30 cellular contexts compared by ENCODE assay signal in the genomic region with DNA sequence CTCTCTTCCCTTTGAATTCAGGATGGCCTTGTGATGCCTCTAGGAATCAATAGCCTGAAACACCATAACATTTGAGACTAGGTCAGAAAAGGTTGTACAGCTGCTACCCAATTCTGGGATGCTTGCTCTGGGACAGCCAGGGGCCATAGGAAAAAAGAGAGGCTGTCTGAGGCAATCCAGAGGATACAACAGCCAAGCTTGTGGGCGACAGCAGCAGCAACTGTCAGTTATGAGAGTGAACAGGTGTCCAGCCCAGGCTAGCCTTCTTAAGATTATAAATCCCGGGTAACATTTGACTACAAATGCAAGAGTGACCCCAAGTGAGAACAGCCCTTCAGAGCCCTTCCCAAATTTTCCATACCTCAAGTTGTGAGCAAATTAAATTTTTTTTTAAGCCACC. TPM values are rescaled to one million over a fixed set of nuclear protein-coding genes. Genes with fewer than 3 reads are reported as not detected.
DNase-seq lines count a peak whose midpoint lies in the region; ATAC-seq lines count a peak whose summit lies in the region.
"Had no signal": no experiment of that assay in that cellular context is flagged by ENCODE, and none has a peak within 500 bp of the region (broad histone marks: within the 10 kb centered on the region; RNA-seq: fewer than 3 reads in every experiment).

No MANE protein-coding gene starts in this region.

- ATAC-seq in Right ventricle myocardium inferior (peak; percentile 37), HG02970 (IDR thresholded peaks at IDR 0.05; ENCODE audit: low FRiP score, unreplicated experiment) (no peak)
- ATAC-seq: A549; left lobe of liver; naive thymus-derived CD4-positive, alpha-beta T cell; upper lobe of right lung had no signal

- peaks cover 34% of the 10 kb centered on the region for H3K9me3 ChIP-seq in adipocyte (ENCODE audit: control insufficient read depth, low read length)
- H3K9me3 ChIP-seq: A549, upper lobe of right lung had no signal

- H3K27me3 ChIP-seq in adipocyte (replicated peaks; ENCODE audit: control insufficient read depth, insufficient read depth, low read length) = no peaks in the 10 kb centered on the region
- H3K27me3 ChIP-seq: upper lobe of right lung had no signal

- intact Hi-C loops in Right ventricle myocardium inferior (cut with DNase I) = loop anchor here (10.0 kb wide), 1 partner anchor 197 kb away; no protein-coding TSS in a partner anchor
- intact Hi-C loops in cardiac septum (cut with DNase I) = loop anchor here (10.0 kb wide), 1 partner anchor 187 kb away; no protein-coding TSS in a partner anchor

- no peak for DNase-seq in Right ventricle myocardium inferior (ENCODE audit: missing footprints)
- DNase-seq in cardiac septum (ENCODE audit: low spot score) = no peak
- no peak for DNase-seq in adipocyte (ENCODE audit: low read depth)
- peak; percentile 96 for DNase-seq in myocyte (ENCODE audit: low read depth)
- DNase-seq in KG1 (lab: John Stamatoyannopoulos, UW) = no peak
- no peak for DNase-seq in foreskin melanocyte
- DNase-seq in HCEC 1CT = no peak
- DNase-seq: activated CD4-positive, alpha-beta T cell treated with anti-CD3 and anti-CD28 coated beads, Interleukin-2, amount 10 ng/mL, durations not matched to agents 24 days and 14 days; activated CD8-positive, alpha-beta memory T cell treated with anti-CD3 and anti-CD28 coated beads for 24 hours; activated naive CD4-positive, alpha-beta T cell treated with anti-CD3 and anti-CD28 coated beads, Interleukin-2, amount 50 U/mL, for 16 hours; activated T-cell treated with anti-CD3 and anti-CD28 coated beads for 4 hours; EL; GOT3; HFFc6; naive thymus-derived CD4-positive, alpha-beta T cell; NCI-H1092 treated with DMSO at 0.1 percent for 48 hours; NCI-H187; NCI-H510A treated with DMSO at 0.1 percent for 48 hours; occipital lobe; PC-9; SHP77 treated with DMSO at 0.1 percent for 48 hours; stimulated activated naive CD4-positive, alpha-beta T cell; T1000; upper lobe of right lung had no signal

- no peak overlapping the region for H3K9ac ChIP-seq in adipocyte (ENCODE audit: low read length)

- peaks cover 51% of the 10 kb centered on the region for H3K4me1 ChIP-seq in adipocyte (ENCODE audit: control insufficient read depth, insufficient read depth, low read length)
- H3K4me1 ChIP-seq: A549, upper lobe of right lung had no signal

- peak overlapping the region; percentile 39 for H3K4me3 ChIP-seq in adipocyte (ENCODE audit: low read length)
- H3K4me3 ChIP-seq: A549, PC-9, smooth muscle cell, upper lobe of right lung had no signal

- H3K36me3 ChIP-seq in adipocyte (ENCODE audit: control insufficient read depth, insufficient read depth, low read length, severe bottlenecking) = peaks cover 81% of the 10 kb centered on the region
- H3K36me3 ChIP-seq: upper lobe of right lung had no signal

RNA-seq across cellular contexts. Expression of a gene that starts 11.1 kb away (rescaled TPM):
- total RNA-seq in Right ventricle myocardium inferior (1,037 TPM), cardiac septum (480 TPM), myocyte (356 and 491 TPM in 2 replicates)
- 544 TPM for polyA plus RNA-seq in myocyte (2012)
- total RNA-seq: activated CD4-positive, alpha-beta T cell treated with anti-CD3 and anti-CD28 coated beads, Interleukin-2, amount 10 ng/mL, durations not matched to agents 24 days and 14 days; activated T-helper 2 cell treated with anti-CD3 and anti-CD28 coated beads, Interferon-gamma antibody, Interleukin-2, Interleukin-4, amounts not matched to agents 10 μg/mL and 5 μg/mL and 100 μg/mL, durations not matched to agents 14 hours and 24 hours and 36 hours; PC-9 had no signal
- polyA plus RNA-seq: IgD-negative memory B cell; naive thymus-derived CD4-positive, alpha-beta T cell had no signal
